In the genomic region with DNA sequence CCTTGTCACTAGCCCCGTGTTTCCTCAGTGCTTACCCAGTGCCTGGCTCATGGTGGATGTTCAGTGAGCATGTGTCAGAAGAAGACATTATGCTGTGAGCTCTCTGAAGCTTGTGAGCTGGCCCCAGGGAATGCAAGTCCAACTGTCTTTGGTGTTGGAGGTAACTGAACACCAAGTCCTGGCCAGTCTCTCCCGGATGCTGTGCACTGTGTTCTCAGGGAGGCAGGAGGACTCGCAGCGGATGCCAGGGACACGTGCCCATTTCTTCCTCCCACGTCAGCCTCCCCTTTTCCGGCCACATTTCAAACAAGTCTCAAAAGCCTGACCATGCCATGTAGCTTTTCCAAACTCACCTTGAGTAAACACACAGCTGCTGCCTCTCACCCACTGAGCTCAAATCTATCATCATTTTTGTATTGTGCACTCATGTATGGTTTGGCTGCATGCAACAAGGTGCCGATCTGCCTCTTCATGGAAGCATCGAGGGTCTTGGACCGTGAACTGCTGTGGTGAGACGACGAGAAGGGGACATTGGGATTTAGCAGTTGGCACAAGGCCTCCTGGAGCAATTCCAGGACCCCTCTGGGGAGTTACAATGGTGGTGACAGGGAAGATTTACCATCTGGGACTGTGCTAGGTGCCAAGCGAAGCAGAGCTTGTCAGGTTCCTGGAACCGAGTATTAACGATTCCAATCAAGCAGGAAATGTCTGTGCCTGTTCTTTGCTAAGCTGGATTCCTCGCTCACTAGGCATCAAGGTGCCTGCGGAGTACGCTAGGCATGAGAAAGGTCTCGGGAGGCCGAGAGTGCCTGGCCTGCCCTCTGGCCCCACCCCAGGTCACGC, we compare ENCODE assay signal across 1 cellular context.
TF ChIP-seq lines count a peak whose summit lies in the region.

No MANE protein-coding gene starts in this region.

TF ChIP-seq in GM23338, 12 proteins besides CTCF, POLR2A, EP300 and RAD21 (continued from another document):
- TF ChIP-seq, protein P1, sequence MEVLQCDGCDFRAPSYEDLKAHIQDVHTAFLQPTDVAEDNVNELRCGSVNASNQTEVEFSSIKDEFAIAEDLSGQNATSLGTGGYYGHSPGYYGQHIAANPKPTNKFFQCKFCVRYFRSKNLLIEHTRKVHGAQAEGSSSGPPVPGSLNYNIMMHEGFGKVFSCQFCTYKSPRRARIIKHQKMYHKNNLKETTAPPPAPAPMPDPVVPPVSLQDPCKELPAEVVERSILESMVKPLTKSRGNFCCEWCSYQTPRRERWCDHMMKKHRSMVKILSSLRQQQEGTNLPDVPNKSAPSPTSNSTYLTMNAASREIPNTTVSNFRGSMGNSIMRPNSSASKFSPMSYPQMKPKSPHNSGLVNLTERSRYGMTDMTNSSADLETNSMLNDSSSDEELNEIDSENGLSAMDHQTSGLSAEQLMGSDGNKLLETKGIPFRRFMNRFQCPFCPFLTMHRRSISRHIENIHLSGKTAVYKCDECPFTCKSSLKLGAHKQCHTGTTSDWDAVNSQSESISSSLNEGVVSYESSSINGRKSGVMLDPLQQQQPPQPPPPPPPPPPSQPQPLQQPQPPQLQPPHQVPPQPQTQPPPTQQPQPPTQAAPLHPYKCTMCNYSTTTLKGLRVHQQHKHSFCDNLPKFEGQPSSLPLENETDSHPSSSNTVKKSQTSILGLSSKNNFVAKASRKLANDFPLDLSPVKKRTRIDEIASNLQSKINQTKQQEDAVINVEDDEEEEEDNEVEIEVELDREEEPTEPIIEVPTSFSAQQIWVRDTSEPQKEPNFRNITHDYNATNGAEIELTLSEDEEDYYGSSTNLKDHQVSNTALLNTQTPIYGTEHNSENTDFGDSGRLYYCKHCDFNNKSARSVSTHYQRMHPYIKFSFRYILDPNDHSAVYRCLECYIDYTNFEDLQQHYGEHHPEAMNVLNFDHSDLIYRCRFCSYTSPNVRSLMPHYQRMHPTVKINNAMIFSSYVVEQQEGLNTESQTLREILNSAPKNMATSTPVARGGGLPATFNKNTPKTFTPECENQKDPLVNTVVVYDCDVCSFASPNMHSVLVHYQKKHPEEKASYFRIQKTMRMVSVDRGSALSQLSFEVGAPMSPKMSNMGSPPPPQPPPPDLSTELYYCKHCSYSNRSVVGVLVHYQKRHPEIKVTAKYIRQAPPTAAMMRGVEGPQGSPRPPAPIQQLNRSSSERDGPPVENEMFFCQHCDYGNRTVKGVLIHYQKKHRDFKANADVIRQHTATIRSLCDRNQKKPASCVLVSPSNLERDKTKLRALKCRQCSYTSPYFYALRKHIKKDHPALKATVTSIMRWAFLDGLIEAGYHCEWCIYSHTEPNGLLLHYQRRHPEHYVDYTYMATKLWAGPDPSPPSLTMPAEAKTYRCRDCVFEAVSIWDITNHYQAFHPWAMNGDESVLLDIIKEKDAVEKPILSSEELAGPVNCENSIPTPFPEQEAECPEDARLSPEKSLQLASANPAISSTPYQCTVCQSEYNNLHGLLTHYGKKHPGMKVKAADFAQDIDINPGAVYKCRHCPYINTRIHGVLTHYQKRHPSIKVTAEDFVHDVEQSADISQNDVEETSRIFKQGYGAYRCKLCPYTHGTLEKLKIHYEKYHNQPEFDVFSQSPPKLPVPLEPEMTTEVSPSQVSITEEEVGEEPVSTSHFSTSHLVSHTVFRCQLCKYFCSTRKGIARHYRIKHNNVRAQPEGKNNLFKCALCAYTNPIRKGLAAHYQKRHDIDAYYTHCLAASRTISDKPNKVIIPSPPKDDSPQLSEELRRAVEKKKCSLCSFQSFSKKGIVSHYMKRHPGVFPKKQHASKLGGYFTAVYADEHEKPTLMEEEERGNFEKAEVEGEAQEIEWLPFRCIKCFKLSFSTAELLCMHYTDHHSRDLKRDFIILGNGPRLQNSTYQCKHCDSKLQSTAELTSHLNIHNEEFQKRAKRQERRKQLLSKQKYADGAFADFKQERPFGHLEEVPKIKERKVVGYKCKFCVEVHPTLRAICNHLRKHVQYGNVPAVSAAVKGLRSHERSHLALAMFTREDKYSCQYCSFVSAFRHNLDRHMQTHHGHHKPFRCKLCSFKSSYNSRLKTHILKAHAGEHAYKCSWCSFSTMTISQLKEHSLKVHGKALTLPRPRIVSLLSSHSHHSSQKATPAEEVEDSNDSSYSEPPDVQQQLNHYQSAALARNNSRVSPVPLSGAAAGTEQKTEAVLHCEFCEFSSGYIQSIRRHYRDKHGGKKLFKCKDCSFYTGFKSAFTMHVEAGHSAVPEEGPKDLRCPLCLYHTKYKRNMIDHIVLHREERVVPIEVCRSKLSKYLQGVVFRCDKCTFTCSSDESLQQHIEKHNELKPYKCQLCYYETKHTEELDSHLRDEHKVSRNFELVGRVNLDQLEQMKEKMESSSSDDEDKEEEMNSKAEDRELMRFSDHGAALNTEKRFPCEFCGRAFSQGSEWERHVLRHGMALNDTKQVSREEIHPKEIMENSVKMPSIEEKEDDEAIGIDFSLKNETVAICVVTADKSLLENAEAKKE (CRISPR knock-in tag; IDR thresholded peaks at IDR 0.05): no peak
- TF ChIP-seq EZH2phosphoT487 (IDR thresholded peaks at IDR 0.05; ENCODE audit: unreplicated experiment): no peak
- no peak for TF ChIP-seq EZH2 (IDR thresholded peaks at IDR 0.05; ENCODE audit: low read depth, unreplicated experiment)
- no peak for TF ChIP-seq STAT1 (IDR thresholded peaks at IDR 0.05; ENCODE audit: unreplicated experiment)
- no peak for TF ChIP-seq ZNF114 (CRISPR knock-in tag; IDR thresholded peaks at IDR 0.05)
- no peak for TF ChIP-seq JUNB (IDR thresholded peaks at IDR 0.05; ENCODE audit: unreplicated experiment)
- no peak for TF ChIP-seq POLR2AphosphoS5 (IDR thresholded peaks at IDR 0.05; ENCODE audit: low read depth)
TF ChIP-seq in GM23338: peak in this region for 0.
